ENCODE assay signal across 8 cellular contexts in genomic region chr4:122576261-122577188, GRCh38. TPM values are rescaled to one million over a fixed set of nuclear protein-coding genes. Genes with fewer than 3 reads are reported as not detected.
DNase-seq lines count a peak whose midpoint lies in the region; ATAC-seq and TF ChIP-seq lines count a peak whose summit lies in the region.

No MANE protein-coding gene starts in this region.

- CTCF ChIA-PET in activated naive CD4-positive, alpha-beta T cell treated with anti-CD3 and anti-CD28 coated beads, Interleukin-2, amount 10 ng/mL, durations not matched to agents 7 days and 5 days (lab: Charles Lee): interaction anchor here (0.6 to 3.6 kb wide), 32 partner anchors 11 to 676 kb away, joined by 3 to 44 read pairs (median 4); partner anchors contain the start of gene IL2

- intact Hi-C loops in upper lobe of right lung (cut with DNase I): no loop called here

- peak; percentile 26 to 54 for DNase-seq in activated CD4-positive, alpha-beta T cell treated with anti-CD3 and anti-CD28 coated beads for 4 hours
- DNase-seq in activated CD4-positive, alpha-beta T cell treated with anti-CD3 and anti-CD28 coated beads, Interleukin-2, amount 50 U/mL, for 4 hours: no peak
- no peak for DNase-seq in H9
- DNase-seq in NCI-H345 (lab: John Stamatoyannopoulos, UW): peak; percentile 40
- DNase-seq in activated naive CD4-positive, alpha-beta T cell treated with anti-CD3 and anti-CD28 coated beads, Interleukin-2, amount 10 ng/mL, durations not matched to agents 7 days and 5 days: peak; percentile 38
- DNase-seq in iPS-NIHi11 (ENCODE audit: low spot score): peak; percentile 49
- no peak for DNase-seq in upper lobe of right lung
- no peak for DNase-seq in NCI-H187 (lab: John Stamatoyannopoulos, UW)

- no peaks in the 10 kb centered on the region for H3K23me2 ChIP-seq in H9 (ENCODE audit: insufficient read length, low read depth, low read length, poor library complexity, severe bottlenecking)

- H3K36me3 Mint-ChIP-seq in H9 (ENCODE audit: insufficient read depth in 1 of 3, low read depth in 3 of 3): peaks cover 1 to 18% (median 9%) of the 10 kb centered on the region in 3 experiments; a peak in 6 of 7 replicates
- H3K36me3 Mint-ChIP-seq in activated naive CD4-positive, alpha-beta T cell treated with anti-CD3 and anti-CD28 coated beads, Interleukin-2, amount 10 ng/mL, durations not matched to agents 7 days and 5 days: peaks cover 7% of the 10 kb centered on the region

- H2BK15ac ChIP-seq in H9 (ENCODE audit: low read depth, low read length): 0 out of 2 replicates have a peak overlapping the region, but pooled peaks have one; percentile 93

- H3K36me3 ChIP-seq in upper lobe of right lung: no peaks in the 10 kb centered on the region

- H3K14ac ChIP-seq in H9 (ENCODE audit: insufficient read depth, low read length): no peak overlapping the region

- H4K8ac ChIP-seq in H9 (replicated peaks; ENCODE audit: insufficient read length, low read depth, low read length): no peak overlapping the region

- H2BK12ac ChIP-seq in H9 (ENCODE audit: insufficient read length, low read depth, low read length): no peak overlapping the region

- H3K4me1 Mint-ChIP-seq in H9: no peaks in the 10 kb centered on the region
- H3K4me1 Mint-ChIP-seq in activated naive CD4-positive, alpha-beta T cell treated with anti-CD3 and anti-CD28 coated beads, Interleukin-2, amount 10 ng/mL, durations not matched to agents 7 days and 5 days: peaks cover 46% of the 10 kb centered on the region

- peaks cover 3% of the 10 kb centered on the region for H3K27me3 Mint-ChIP-seq in H9 (ENCODE audit: low read depth)
- H3K27me3 Mint-ChIP-seq in activated naive CD4-positive, alpha-beta T cell treated with anti-CD3 and anti-CD28 coated beads, Interleukin-2, amount 10 ng/mL, durations not matched to agents 7 days and 5 days: peaks cover 4% of the 10 kb centered on the region

- H2BK20ac ChIP-seq in H9 (ENCODE audit: low read depth, low read length, poor library complexity, severe bottlenecking): no peak overlapping the region

- peaks cover 20 to 26% of the 10 kb centered on the region in 2 experiments for H3K9me3 Mint-ChIP-seq in H9
- peaks cover 3% of the 10 kb centered on the region for H3K9me3 Mint-ChIP-seq in activated naive CD4-positive, alpha-beta T cell treated with anti-CD3 and anti-CD28 coated beads, Interleukin-2, amount 10 ng/mL, durations not matched to agents 7 days and 5 days

- H3K4me1 ChIP-seq in H9 (ENCODE audit: insufficient read depth, low read length) (no peaks in the 10 kb centered on the region), upper lobe of right lung (no peaks in the 10 kb centered on the region)

- H3T11ph ChIP-seq in H9 (ENCODE audit: low read length): no peak overlapping the region

- no peak overlapping the region for H3K4me3 ChIP-seq in upper lobe of right lung

- no peak overlapping the region for H3K9ac ChIP-seq in H9 (ENCODE audit: extremely low read depth, insufficient read length, low read length)

- H4K91ac ChIP-seq in H9 (ENCODE audit: insufficient read length, low read depth, low read length): no peak overlapping the region

- H3K27ac ChIP-seq in H9 (ENCODE audit: insufficient read length, low read depth, low read length) (no peak overlapping the region), upper lobe of right lung (no peak overlapping the region)

- no peaks in the 10 kb centered on the region for H3K27me3 ChIP-seq in H9 (ENCODE audit: insufficient read depth, low read length)
- no peaks in the 10 kb centered on the region for H3K27me3 ChIP-seq in upper lobe of right lung

- H3K18ac ChIP-seq in H9 (ENCODE audit: insufficient read length, low read depth, low read length): no peak overlapping the region

- H3K23ac ChIP-seq in H9 (ENCODE audit: insufficient read length, low read depth, low read length): no peak overlapping the region

- no peak overlapping the region for H3K4ac ChIP-seq in H9 (ENCODE audit: low read depth, low read length)

- H3K4me2 ChIP-seq in H9 (ENCODE audit: insufficient read depth, insufficient read length, low read length): no peak overlapping the region

- no CpG with 5 or more reads among the region's 5 CpGs for WGBS in H9 (ENCODE audit: extremely low coverage, insufficient read length, low lambda C conversion rate)

- no peak overlapping the region for H3K4me3 Mint-ChIP-seq in H9
- no peak overlapping the region for H3K4me3 Mint-ChIP-seq in activated naive CD4-positive, alpha-beta T cell treated with anti-CD3 and anti-CD28 coated beads, Interleukin-2, amount 10 ng/mL, durations not matched to agents 7 days and 5 days

- H3K9me3 ChIP-seq in H9 (ENCODE audit: control insufficient read depth, low read depth, low read length) (no peaks in the 10 kb centered on the region), upper lobe of right lung (no peaks in the 10 kb centered on the region)

- H3K79me2 ChIP-seq in H9 (ENCODE audit: insufficient read depth, low read length): no peaks in the 10 kb centered on the region

- H2BK5ac ChIP-seq in H9 (ENCODE audit: insufficient read length, low read length): no peak overlapping the region

- H3K79me1 ChIP-seq in H9 (ENCODE audit: insufficient read depth, low read depth, low read length, poor library complexity, severe bottlenecking): no peaks in the 10 kb centered on the region

- peak overlapping the region; percentile 96 for H2AFZ ChIP-seq in H9 (ENCODE audit: low read length)

- H2AK5ac ChIP-seq in H9 (ENCODE audit: insufficient read length, low read length): no peak overlapping the region

- no peak overlapping the region for H3K27ac Mint-ChIP-seq in H9
- H3K27ac Mint-ChIP-seq in activated naive CD4-positive, alpha-beta T cell treated with anti-CD3 and anti-CD28 coated beads, Interleukin-2, amount 10 ng/mL, durations not matched to agents 7 days and 5 days: peak overlapping the region; percentile 1

- TF ChIP-seq CTCF in H9 (conservative IDR thresholded peaks at IDR 0.05) (peak; percentile 81), upper lobe of right lung (IDR thresholded peaks at IDR 0.05) (peak; percentile 44)

- ATAC-seq in upper lobe of right lung: no peak

- H4K5ac ChIP-seq in H9 (ENCODE audit: insufficient read length, low read depth, low read length): no peak overlapping the region

- no peaks in the 10 kb centered on the region for H4K20me1 ChIP-seq in H9 (ENCODE audit: control insufficient read depth, insufficient read depth, insufficient read length)

- no peak overlapping the region for H2BK120ac ChIP-seq in H9 (ENCODE audit: low read depth, low read length, poor library complexity, severe bottlenecking)

- H3K56ac ChIP-seq in H9 (ENCODE audit: insufficient read length, low read depth, low read length): no peak overlapping the region

RNA-seq across cellular contexts. Expression of gene IL21, which starts 44.3 kb away (rescaled TPM):
- not detected in 2 replicates for total RNA-seq in H9 (2021)
- not detected for total RNA-seq in upper lobe of right lung

Comparison
In these comparisons a context has a peak if more than half of its experiments do, and no peak if none do; other contexts are left out.
1. DNase-seq: peak in activated CD4-positive, alpha-beta T cell treated with anti-CD3 and anti-CD28 coated beads for 4 hours (2 of 2), NCI-H345 (single experiment), activated naive CD4-positive, alpha-beta T cell treated with anti-CD3 and anti-CD28 coated beads, Interleukin-2, amount 10 ng/mL, durations not matched to agents 7 days and 5 days (single experiment) and iPS-NIHi11 (single experiment); none in activated CD4-positive, alpha-beta T cell treated with anti-CD3 and anti-CD28 coated beads, Interleukin-2, amount 50 U/mL, for 4 hours (0 of 2), H9 (single experiment), upper lobe of right lung (single experiment) and NCI-H187 (0 of 2).